Comparison of ENCODE assay signal across 12 cellular contexts in genomic region chr20:20548527-20549266, GRCh38.
A peak's percentile ranks its signal among the peaks of the same experiment; 100 is the strongest.
DNase-seq lines count a peak whose midpoint lies in the region; ATAC-seq and TF ChIP-seq lines count a peak whose summit lies in the region.
"Had no signal": no experiment of that assay in that cellular context is flagged by ENCODE, and none has a peak within 500 bp of the region (broad histone marks: within the 10 kb centered on the region; RNA-seq: fewer than 3 reads in every experiment).

No MANE protein-coding gene starts in this region.

- CTCF ChIA-PET in PC-9 (lab: Charles Lee) = no interaction called here
- CTCF ChIA-PET in activated CD4-positive, alpha-beta T cell treated with anti-CD3 and anti-CD28 coated beads for 36 hours (lab: Charles Lee) = interaction anchor here (0.8 to 0.9 kb wide), 2 partner anchors 15 to 22 kb away, joined by 3 to 4 read pairs; no protein-coding TSS in a partner anchor

- no peaks in the 10 kb centered on the region for H3K79me2 ChIP-seq in PC-9 (ENCODE audit: low read depth)

- no peaks in the 10 kb centered on the region for H3K27me3 ChIP-seq in PC-9 (ENCODE audit: insufficient read depth, low read depth)

- no peak overlapping the region for H3K4me3 Mint-ChIP-seq in activated CD4-positive, alpha-beta T cell treated with anti-CD3 and anti-CD28 coated beads for 36 hours
- H3K4me3 Mint-ChIP-seq: endodermal cell had no signal

- POLR2A ChIA-PET in PC-9 (lab: Charles Lee; ENCODE audit: unreplicated experiment) = no interaction called here
- POLR2A ChIA-PET in activated CD4-positive, alpha-beta T cell treated with anti-CD3 and anti-CD28 coated beads for 36 hours (lab: Charles Lee) = no interaction called here

- intact Hi-C loops in PC-9 (cut with micrococcal nuclease; ENCODE audit: unreplicated experiment) = loop anchor here (1.0 kb wide), 1 partner anchor 28 kb away; no protein-coding TSS in a partner anchor
- intact Hi-C loops in activated CD4-positive, alpha-beta T cell treated with anti-CD3 and anti-CD28 coated beads for 36 hours (cut with DNase I, micrococcal nuclease) = no loop called here

- no peak overlapping the region for H2AFZ ChIP-seq in PC-9

- no peak for ATAC-seq in activated CD4-positive, alpha-beta T cell treated with anti-CD3 and anti-CD28 coated beads for 36 hours
- ATAC-seq in GM21390 (IDR thresholded peaks at IDR 0.05; ENCODE audit: unreplicated experiment) = no peak

- H3K9me3 ChIP-seq in PC-9 (ENCODE audit: insufficient read depth, low read depth) = no peaks in the 10 kb centered on the region; the same call in 1 of the 2 replicates

- no peaks in the 10 kb centered on the region for H3K27me3 Mint-ChIP-seq in activated CD4-positive, alpha-beta T cell treated with anti-CD3 and anti-CD28 coated beads for 36 hours

- H3F3A ChIP-seq in PC-9 (ENCODE audit: insufficient read depth, low read depth) = peaks cover 38% of the 10 kb centered on the region

- peak overlapping the region; percentile 97 for H3K27ac ChIP-seq in PC-9

- H3K36me3 ChIP-seq in PC-9 (ENCODE audit: low read depth) = no peaks in the 10 kb centered on the region

- BruUV-seq in PC-9 (replicated peaks; lab: Mats Ljungman, UMichigan) = no TSS peak

- H3K36me3 Mint-ChIP-seq in activated CD4-positive, alpha-beta T cell treated with anti-CD3 and anti-CD28 coated beads for 36 hours (ENCODE audit: low read depth) = peaks cover 20% of the 10 kb centered on the region

- no peaks in the 10 kb centered on the region for H3K9me2 ChIP-seq in PC-9 (ENCODE audit: insufficient read depth)

- TF ChIP-seq CTCF in PC-9 (conservative IDR thresholded peaks at IDR 0.05) = no peak

- no peak overlapping the region for H3K27ac Mint-ChIP-seq in activated CD4-positive, alpha-beta T cell treated with anti-CD3 and anti-CD28 coated beads for 36 hours
- H3K27ac Mint-ChIP-seq: endodermal cell had no signal

- DNase-seq in COLO668 (lab: John Stamatoyannopoulos, UW; ENCODE audit: unreplicated experiment) (peak; percentile 67), NCI-H1417 treated with DMSO at 0.1 percent for 48 hours (lab: John Stamatoyannopoulos, UW) (peak; percentile 86), PC-9 (peak; percentile 9 to 96), kidney tubule cell (ENCODE audit: low spot score) (peak; percentile 9), NCI-H526 (lab: John Stamatoyannopoulos, UW) (no peak), T-helper 1 cell (no peak)
- DNase-seq in activated CD4-positive, alpha-beta T cell treated with anti-CD3 and anti-CD28 coated beads for 36 hours = no peak
- DNase-seq: activated CD4-positive, alpha-beta T cell treated with anti-CD3 and anti-CD28 coated beads for 4 hours; activated T-cell treated with anti-CD3 and anti-CD28 coated beads, Interleukin-2, amount 50 U/mL, for 48 hours; endodermal cell; nucleus accumbens had no signal

- peaks cover 74% of the 10 kb centered on the region for H3K4me1 ChIP-seq in PC-9 (replicated peaks; ENCODE audit: insufficient read depth)

- H3K4me2 ChIP-seq in PC-9 = peak overlapping the region; percentile 55

- H3K4me1 Mint-ChIP-seq in activated CD4-positive, alpha-beta T cell treated with anti-CD3 and anti-CD28 coated beads for 36 hours = peaks cover 36% of the 10 kb centered on the region

- H3K4me3 ChIP-seq in PC-9 = no peak overlapping the region; the same call in 1 of the 2 replicates

- no peaks in the 10 kb centered on the region for H4K20me1 ChIP-seq in PC-9 (ENCODE audit: insufficient read depth)

- H3K9me3 Mint-ChIP-seq in activated CD4-positive, alpha-beta T cell treated with anti-CD3 and anti-CD28 coated beads for 36 hours (ENCODE audit: low read depth) = no peaks in the 10 kb centered on the region
- H3K9me3 Mint-ChIP-seq: endodermal cell had no signal

Comparison
In these comparisons a context has a peak if more than half of its experiments do, and no peak if none do; other contexts are left out.
1. DNase-seq: peak in COLO668 (single experiment), NCI-H1417 treated with DMSO at 0.1 percent for 48 hours (single experiment), PC-9 (2 of 2) and kidney tubule cell (single experiment); none in NCI-H526 (0 of 2), activated CD4-positive, alpha-beta T cell treated with anti-CD3 and anti-CD28 coated beads for 36 hours (single experiment) and T-helper 1 cell (0 of 5).